Comparison of ENCODE assay signal across 1 cellular context in the genomic region with DNA sequence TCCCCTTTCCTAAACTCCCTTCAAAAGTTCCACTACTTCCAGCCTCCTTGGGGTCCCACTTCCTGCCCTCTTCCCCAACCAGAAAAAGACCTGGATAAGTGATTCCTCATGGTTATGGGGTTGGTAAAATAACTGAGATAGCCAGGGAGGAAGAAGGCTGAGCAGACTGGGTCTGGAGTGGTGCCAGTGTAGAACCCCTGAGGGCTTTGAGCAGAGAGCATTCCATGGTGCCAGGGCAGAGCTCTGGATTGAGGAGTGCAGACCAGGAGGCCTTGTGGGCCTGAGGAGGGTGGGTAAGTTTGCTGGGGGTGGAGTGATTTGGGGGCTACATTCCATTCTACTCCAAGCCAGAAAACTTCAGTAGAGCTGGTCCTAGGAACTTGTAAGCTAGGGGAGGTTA.
TF ChIP-seq lines count a peak whose summit lies in the region.

No MANE protein-coding gene starts in this region.

TF ChIP-seq in IMR-90, 13 proteins besides CTCF, POLR2A, EP300 and RAD21:
- TF ChIP-seq RCOR1 (IDR thresholded peaks at IDR 0.05; ENCODE audit: insufficient replicate concordance, low read length) (no peak), RFX5 (IDR thresholded peaks at IDR 0.05; ENCODE audit: low read depth, low read length) (no peak), BHLHE40 (IDR thresholded peaks at IDR 0.05; ENCODE audit: low read depth, low read length) (no peak), FOS (IDR thresholded peaks at IDR 0.05; ENCODE audit: low read depth, low read length) (no peak), MXI1 (IDR thresholded peaks at IDR 0.05; ENCODE audit: borderline replicate concordance, low read depth, low read length) (no peak), CEBPB (IDR thresholded peaks at IDR 0.05; ENCODE audit: low read depth, low read length) (no peak), MAFK (IDR thresholded peaks at IDR 0.05; ENCODE audit: low read depth, low read length) (no peak), SMC3 (IDR thresholded peaks at IDR 0.05; ENCODE audit: low read depth, low read length) (no peak)
- TF ChIP-seq, protein P1, sequence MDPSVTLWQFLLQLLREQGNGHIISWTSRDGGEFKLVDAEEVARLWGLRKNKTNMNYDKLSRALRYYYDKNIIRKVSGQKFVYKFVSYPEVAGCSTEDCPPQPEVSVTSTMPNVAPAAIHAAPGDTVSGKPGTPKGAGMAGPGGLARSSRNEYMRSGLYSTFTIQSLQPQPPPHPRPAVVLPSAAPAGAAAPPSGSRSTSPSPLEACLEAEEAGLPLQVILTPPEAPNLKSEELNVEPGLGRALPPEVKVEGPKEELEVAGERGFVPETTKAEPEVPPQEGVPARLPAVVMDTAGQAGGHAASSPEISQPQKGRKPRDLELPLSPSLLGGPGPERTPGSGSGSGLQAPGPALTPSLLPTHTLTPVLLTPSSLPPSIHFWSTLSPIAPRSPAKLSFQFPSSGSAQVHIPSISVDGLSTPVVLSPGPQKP (IDR thresholded peaks at IDR 0.05; ENCODE audit: borderline replicate concordance, low read depth, low read length): no peak
